In genomic region chr19:49064029-49064629, GRCh38 we compare ENCODE assay signal across 17 cellular contexts. TPM values are rescaled to one million over a fixed set of nuclear protein-coding genes. Genes with fewer than 3 reads are reported as not detected.
A peak's percentile ranks its signal among the peaks of the same experiment; 100 is the strongest.
DNase-seq lines count a peak whose midpoint lies in the region; ATAC-seq and TF ChIP-seq lines count a peak whose summit lies in the region.
"Had no signal": no experiment of that assay in that cellular context is flagged by ENCODE, and none has a peak within 500 bp of the region (broad histone marks: within the 10 kb centered on the region; RNA-seq: fewer than 3 reads in every experiment).

No MANE protein-coding gene starts in this region.

- peaks cover 0 to 7% of the 10 kb centered on the region in 2 donors for H3K4me1 Mint-ChIP-seq in natural killer cell treated with Interleukin-12 subunit alpha and Interleukin-12 subunit beta and Interleukin-15 and Interleukin-18, amount 100 ng/mL, for 72 hours (ENCODE audit: low read depth in 2 of 2)
- H3K4me1 Mint-ChIP-seq: activated T-helper 17 cell treated with anti-CD3 and anti-CD28 coated beads, Interleukin-2, amount 50 U/mL, for 72 hours had no signal

- no peaks in the 10 kb centered on the region for H4K20me1 ChIP-seq in GM23248 (ENCODE audit: insufficient read depth)

- H3K9me3 Mint-ChIP-seq in natural killer cell treated with Interleukin-12 subunit alpha and Interleukin-12 subunit beta and Interleukin-15 and Interleukin-18, amount 100 ng/mL, for 72 hours = no peaks in the 10 kb centered on the region
- H3K9me3 Mint-ChIP-seq: activated T-helper 17 cell treated with anti-CD3 and anti-CD28 coated beads, Interleukin-2, amount 50 U/mL, for 72 hours had no signal

- TF ChIP-seq POLR2A in GM18505 (IDR thresholded peaks at IDR 0.05; ENCODE audit: borderline replicate concordance, extremely low read depth, insufficient read depth, insufficient read length) = no peak

- ATAC-seq in GM18505 (IDR thresholded peaks at IDR 0.05; ENCODE audit: unreplicated experiment) (no peak), omental fat pad (ENCODE audit: low FRiP score) (no peak)
- no peak for ATAC-seq in natural killer cell treated with Interleukin-12 subunit alpha and Interleukin-12 subunit beta and Interleukin-15 and Interleukin-18, amount 100 ng/mL, for 72 hours
- ATAC-seq: activated T-helper 17 cell treated with anti-CD3 and anti-CD28 coated beads, Interleukin-2, amount 50 U/mL, for 72 hours had no signal

- H3K4me2 ChIP-seq in GM23248 (ENCODE audit: unreplicated experiment) = peak overlapping the region; percentile 61

- no peaks in the 10 kb centered on the region for H3K36me3 ChIP-seq in GM23248 (ENCODE audit: low read depth)
- no peaks in the 10 kb centered on the region for H3K36me3 ChIP-seq in WERI-Rb-1
- no peaks in the 10 kb centered on the region for H3K36me3 ChIP-seq in skeletal muscle tissue (ENCODE audit: control insufficient read depth in 3 of 3, insufficient read depth in 3 of 3, low read length in 3 of 3)
- H3K36me3 ChIP-seq: MG63, right lobe of liver had no signal

- WGBS in GM23248 (ENCODE audit: low coverage in 1 of 2, low lambda C conversion rate in 2 of 2, missing lambda C conversion rate in 2 of 2), 2 experiments = 40 to 50% methylated on average over 7 to 9 of the region's 10 CpGs

- H3K36me3 Mint-ChIP-seq in natural killer cell treated with Interleukin-12 subunit alpha and Interleukin-12 subunit beta and Interleukin-15 and Interleukin-18, amount 100 ng/mL, for 72 hours = no peaks in the 10 kb centered on the region

- H3F3A ChIP-seq in GM23248 (ENCODE audit: insufficient read depth) = peaks cover 6% of the 10 kb centered on the region; the same call in 1 of the 2 replicates

- H3K4me3 ChIP-seq in GM23248 = peak overlapping the region; percentile 57
- peak overlapping the region; percentile 43; the same call in 1 of the 2 replicates for H3K4me3 ChIP-seq in WERI-Rb-1 (ENCODE audit: low read depth, low read length)
- H3K4me3 ChIP-seq in skeletal muscle tissue (ENCODE audit: low read length in 3 of 3) = no peak overlapping the region
- H3K4me3 ChIP-seq: MG63, right lobe of liver had no signal

- H3K27ac ChIP-seq in GM23248 = no peak overlapping the region
- no peak overlapping the region for H3K27ac ChIP-seq in WERI-Rb-1
- H3K27ac ChIP-seq in skeletal muscle tissue (ENCODE audit: low read depth, low read length) = peak overlapping the region; percentile 97
- H3K27ac ChIP-seq: right lobe of liver had no signal

- no peak overlapping the region for H3K4me3 Mint-ChIP-seq in natural killer cell treated with Interleukin-12 subunit alpha and Interleukin-12 subunit beta and Interleukin-15 and Interleukin-18, amount 100 ng/mL, for 72 hours
- H3K4me3 Mint-ChIP-seq: activated T-helper 17 cell treated with anti-CD3 and anti-CD28 coated beads, Interleukin-2, amount 50 U/mL, for 72 hours had no signal

- no peak overlapping the region for H3K27ac Mint-ChIP-seq in natural killer cell treated with Interleukin-12 subunit alpha and Interleukin-12 subunit beta and Interleukin-15 and Interleukin-18, amount 100 ng/mL, for 72 hours
- H3K27ac Mint-ChIP-seq: activated T-helper 17 cell treated with anti-CD3 and anti-CD28 coated beads, Interleukin-2, amount 50 U/mL, for 72 hours had no signal

- no peak for DNase-seq in GM23248
- no peak for DNase-seq in WERI-Rb-1
- DNase-seq in iPS-NIHi11 (ENCODE audit: low spot score) = peak; percentile 25
- DNase-seq in natural killer cell treated with Interleukin-12 subunit alpha and Interleukin-12 subunit beta and Interleukin-15 and Interleukin-18, amount 100 ng/mL, for 72 hours (ENCODE audit: low spot score) = no peak
- DNase-seq in NCI-H82 (lab: John Stamatoyannopoulos, UW) = no peak
- no peak for DNase-seq in omental fat pad (ENCODE audit: low spot score)
- DNase-seq: activated CD4-positive, alpha-beta T cell treated with anti-CD3 and anti-CD28 coated beads for 1 hour; cerebellar nuclear complex; COR-L47; MG63; right lobe of liver had no signal

- no peaks in the 10 kb centered on the region for H3K27me3 ChIP-seq in GM23248 (replicated peaks; ENCODE audit: insufficient read depth)
- no peaks in the 10 kb centered on the region for H3K27me3 ChIP-seq in WERI-Rb-1 (ENCODE audit: insufficient read depth, low read depth, severe bottlenecking)
- peaks cover 0 to 11% (median 3%) of the 10 kb centered on the region in 3 donors for H3K27me3 ChIP-seq in skeletal muscle tissue (ENCODE audit: control insufficient read depth in 3 of 3, insufficient read depth in 3 of 3, low read length in 3 of 3)
- H3K27me3 ChIP-seq: right lobe of liver had no signal

- H2AFZ ChIP-seq in GM23248 = no peak overlapping the region

- H3K79me2 ChIP-seq in GM23248 (ENCODE audit: insufficient read depth) = peaks cover 19% of the 10 kb centered on the region

- H3K9ac ChIP-seq in GM23248 (no peak overlapping the region), skeletal muscle tissue (ENCODE audit: low read depth in 1 of 3, low read length in 3 of 3) (peak overlapping the region in 2 of 3 donors; percentile 38 to 45)

- TF ChIP-seq CTCF in WERI-Rb-1 (IDR thresholded peaks at IDR 0.05; ENCODE audit: low read depth, low read length) (no peak), omental fat pad (IDR thresholded peaks at IDR 0.05) (no peak)

- in situ Hi-C loops in GM23248 (cut with MboI) = no loop called here

- no peaks in the 10 kb centered on the region for H3K9me2 ChIP-seq in GM23248 (ENCODE audit: insufficient read depth)

- H3K27me3 Mint-ChIP-seq in natural killer cell treated with Interleukin-12 subunit alpha and Interleukin-12 subunit beta and Interleukin-15 and Interleukin-18, amount 100 ng/mL, for 72 hours = peaks cover 36 to 50% of the 10 kb centered on the region in 2 donors

- H3K4me1 ChIP-seq in GM23248 (ENCODE audit: insufficient read depth) (no peaks in the 10 kb centered on the region), skeletal muscle tissue (ENCODE audit: control insufficient read depth in 3 of 3, insufficient read depth in 3 of 3, low read length in 3 of 3) (peaks cover 27 to 34% (median 30%) of the 10 kb centered on the region in 3 donors)
- H3K4me1 ChIP-seq: right lobe of liver had no signal

- H3K9me3 ChIP-seq in GM23248 (ENCODE audit: low read depth) (no peaks in the 10 kb centered on the region), WERI-Rb-1 (ENCODE audit: severe bottlenecking) (no peaks in the 10 kb centered on the region), skeletal muscle tissue (ENCODE audit: control insufficient read depth in 3 of 3, low read length in 3 of 3) (no peaks in the 10 kb centered on the region)
- H3K9me3 ChIP-seq: MG63, right lobe of liver had no signal

RNA-seq across cellular contexts. Expression of gene NTF4, which starts 0.5 kb away (rescaled TPM):
- not detected in 2 replicates for total RNA-seq in GM23248 (2014; rRNA removed; shearing (Covaris generic))
- polyA plus RNA-seq in GM23248 (2016; fragmentation: Nextera tagmentation; extraction: Ambion mirVana) = 0.51 TPM in 1 of 2 replicates, not detected in the other
- not detected for total RNA-seq in skeletal muscle tissue
- total RNA-seq in natural killer cell treated with Interleukin-12 subunit alpha and Interleukin-12 subunit beta and Interleukin-15 and Interleukin-18, amount 100 ng/mL, for 72 hours = not detected
- under 1 TPM in 1 of 4 donors, not detected in 3; 0.84 TPM for total RNA-seq in omental fat pad
- total RNA-seq: activated T-helper 17 cell treated with anti-CD3 and anti-CD28 coated beads, Interleukin-2, amount 50 U/mL, for 72 hours; lung microvascular endothelial cell; NCI-H460; right lobe of liver; SK-MEL-5 had no signal

RNA-seq across cellular contexts. Expression of gene CGB7, which starts 6.6 kb away (rescaled TPM):
- total RNA-seq in GM23248 (2014; rRNA removed; shearing (Covaris generic)) = 0.38 and 0.54 TPM in 2 replicates
- polyA plus RNA-seq in GM23248 (2016; fragmentation: Nextera tagmentation; extraction: Ambion mirVana) = 2.2 and 2.8 TPM in 2 replicates
- total RNA-seq in skeletal muscle tissue (0.52 TPM), omental fat pad (not detected)
- total RNA-seq in natural killer cell treated with Interleukin-12 subunit alpha and Interleukin-12 subunit beta and Interleukin-15 and Interleukin-18, amount 100 ng/mL, for 72 hours = not detected
- total RNA-seq: lung microvascular endothelial cell, NCI-H460, right lobe of liver, SK-MEL-5 had no signal

RNA-seq across cellular contexts. Expression of gene KCNA7, which starts 8.4 kb away (rescaled TPM):
- total RNA-seq in GM23248 (2014; rRNA removed; shearing (Covaris generic)) = not detected in 2 replicates
- 0.04 and 0.13 TPM in 2 replicates for polyA plus RNA-seq in GM23248 (2016; fragmentation: Nextera tagmentation; extraction: Ambion mirVana)
- 3.7 TPM for total RNA-seq in skeletal muscle tissue
- not detected for total RNA-seq in natural killer cell treated with Interleukin-12 subunit alpha and Interleukin-12 subunit beta and Interleukin-15 and Interleukin-18, amount 100 ng/mL, for 72 hours
- total RNA-seq in omental fat pad = not detected
- total RNA-seq: activated T-helper 17 cell treated with anti-CD3 and anti-CD28 coated beads, Interleukin-2, amount 50 U/mL, for 72 hours; lung microvascular endothelial cell; NCI-H460; right lobe of liver had no signal

RNA-seq across cellular contexts. Expression of gene CGB8, which starts 15.2 kb away (rescaled TPM):
- 4.5 TPM in 1 of 2 replicates, not detected in the other for total RNA-seq in GM23248 (2014; rRNA removed; shearing (Covaris generic))
- polyA plus RNA-seq in GM23248 (2016; fragmentation: Nextera tagmentation; extraction: Ambion mirVana) = 1.9 and 2.0 TPM in 2 replicates
- total RNA-seq in skeletal muscle tissue = not detected
- not detected for total RNA-seq in natural killer cell treated with Interleukin-12 subunit alpha and Interleukin-12 subunit beta and Interleukin-15 and Interleukin-18, amount 100 ng/mL, for 72 hours
- not detected for total RNA-seq in omental fat pad
- total RNA-seq: activated T-helper 17 cell treated with anti-CD3 and anti-CD28 coated beads, Interleukin-2, amount 50 U/mL, for 72 hours; lung microvascular endothelial cell; NCI-H460; right lobe of liver; SK-MEL-5 had no signal

RNA-seq across cellular contexts. Expression of gene CGB5, which starts 20.5 kb away (rescaled TPM):
- not detected in 2 replicates for total RNA-seq in GM23248 (2014; rRNA removed; shearing (Covaris generic))
- 1.3 and 1.7 TPM in 2 replicates for polyA plus RNA-seq in GM23248 (2016; fragmentation: Nextera tagmentation; extraction: Ambion mirVana)
- not detected for total RNA-seq in skeletal muscle tissue
- not detected for total RNA-seq in natural killer cell treated with Interleukin-12 subunit alpha and Interleukin-12 subunit beta and Interleukin-15 and Interleukin-18, amount 100 ng/mL, for 72 hours
- total RNA-seq in omental fat pad = not detected
- total RNA-seq: activated T-helper 17 cell treated with anti-CD3 and anti-CD28 coated beads, Interleukin-2, amount 50 U/mL, for 72 hours; lung microvascular endothelial cell; NCI-H460; right lobe of liver; SK-MEL-5 had no signal

Comparison
In these comparisons a context has a peak if more than half of its experiments do, and no peak if none do; other contexts are left out.
1. H3K4me3 ChIP-seq: peak in GM23248 (single experiment) and WERI-Rb-1 (single experiment); none in skeletal muscle tissue (0 of 3).